In the genomic region with DNA sequence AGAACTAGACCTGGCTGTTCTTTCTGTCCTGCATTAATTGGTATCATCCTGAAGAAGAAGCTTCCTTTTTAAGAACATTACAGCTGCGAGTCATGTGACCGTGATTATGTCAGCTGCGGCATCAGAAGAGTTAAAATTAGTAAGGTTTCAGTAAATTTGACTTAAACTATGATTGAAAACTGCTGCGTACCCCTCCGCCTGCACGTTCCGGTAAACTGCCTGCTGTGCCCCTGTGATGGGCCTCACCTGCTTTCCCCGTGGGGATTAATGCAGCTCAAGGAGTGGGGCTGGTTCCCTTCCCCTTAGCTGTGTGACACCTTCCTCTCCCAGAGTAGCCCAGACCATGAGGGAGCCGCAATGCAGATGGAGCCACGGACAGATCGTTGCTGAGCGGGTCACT, we compare ENCODE assay signal across 22 cellular contexts. TPM values are rescaled to one million over a fixed set of nuclear protein-coding genes. Genes with fewer than 3 reads are reported as not detected.
DNase-seq lines count a peak whose midpoint lies in the region; ATAC-seq, FAIRE-seq and TF ChIP-seq lines count a peak whose summit lies in the region.
"Had no signal": no experiment of that assay in that cellular context is flagged by ENCODE, and none has a peak within 500 bp of the region (broad histone marks: within the 10 kb centered on the region; RNA-seq: fewer than 3 reads in every experiment).

No MANE protein-coding gene starts in this region.

- H2BK120ac ChIP-seq in H1 (replicated peaks; ENCODE audit: low read depth, low read length), result no peak overlapping the region

- DNase-seq in GM12865 (ENCODE audit: low read depth) (peak; percentile 42), H1 (ENCODE audit: low read depth in 1 of 2, low spot score in 2 of 2) (no peak), HUDEP-2 (lab: John Stamatoyannopoulos, UW; ENCODE audit: unreplicated experiment in 76 of 76) (no peak), small intestine (no peak), substantia nigra (lab: John Stamatoyannopoulos, UW) (no peak)
- DNase-seq in stimulated activated CD4-positive, alpha-beta T cell treated with anti-CD3 and anti-CD28 coated beads, Interleukin-1b, Interleukin-23, amount 100 ng/mL, for 48 hours, result no peak
- DNase-seq: activated CD4-positive, alpha-beta T cell treated with anti-CD3 and anti-CD28 coated beads for 4 hours; activated CD8-positive, alpha-beta memory T cell treated with anti-CD3 and anti-CD28 coated beads, Interleukin-2, amount 50 U/mL, for 4 hours; activated gamma-delta T cell; amniotic stem cell; CD8-positive, alpha-beta T cell; cerebellar nuclear complex; DND-41; hippocampal formation; NCI-H1436 treated with DMSO at 0.1 percent for 48 hours; NCI-H446 treated with DMSO at 0.1 percent for 48 hours; right lobe of liver; Right ventricle myocardium superior; T-helper 17 cell had no signal

- H3K9me3 ChIP-seq in H1 (ENCODE audit: insufficient read depth in 2 of 2, low read depth in 1 of 2, low read length in 1 of 2) (no peaks in the 10 kb centered on the region), small intestine (ENCODE audit: control insufficient read depth, low read depth) (no peaks in the 10 kb centered on the region)
- H3K9me3 ChIP-seq: right lobe of liver had no signal

- no peak overlapping the region for H3K4me3 ChIP-seq in GM12865 (ENCODE audit: low read depth, low read length)
- no peak overlapping the region for H3K4me3 ChIP-seq in H1 (ENCODE audit: extremely low read depth in 1 of 4, insufficient read depth in 2 of 4, low read depth in 3 of 4, low read length in 4 of 4)
- no peak overlapping the region for H3K4me3 ChIP-seq in small intestine (ENCODE audit: low read depth in 1 of 2, low read length in 2 of 2)
- H3K4me3 ChIP-seq: right lobe of liver had no signal

- H2AK5ac ChIP-seq in H1 (ENCODE audit: low read depth, low read length), result no peak overlapping the region

- H2BK12ac ChIP-seq in H1 (ENCODE audit: low read depth, low read length), result no peak overlapping the region; the same call in 1 of the 2 replicates

- H3K9ac ChIP-seq in H1 (replicated peaks in 1 of 4; ENCODE audit: extremely low read depth in 1 of 4, low read depth in 3 of 4, low read length in 3 of 4), result no peak overlapping the region

- no peak for TF ChIP-seq EP300 in H1 (IDR thresholded peaks at IDR 0.05; ENCODE audit: borderline replicate concordance in 1 of 2, low read depth in 2 of 2, low read length in 2 of 2)

- peak; percentile 47 for ATAC-seq in GM19463 (IDR thresholded peaks at IDR 0.05; ENCODE audit: unreplicated experiment)
- ATAC-seq in HG03095 (IDR thresholded peaks at IDR 0.05; ENCODE audit: unreplicated experiment), result peak; percentile 46
- ATAC-seq: CD8-positive, alpha-beta T cell; HCT116; right lobe of liver; T-helper 17 cell had no signal

- H4K5ac ChIP-seq in H1 (ENCODE audit: insufficient read length, low read depth, low read length), result no peak overlapping the region

- no peaks in the 10 kb centered on the region for H3K79me2 ChIP-seq in H1 (ENCODE audit: control insufficient read depth in 1 of 2, insufficient read depth in 2 of 2, low read length in 2 of 2)

- H3K27me3 ChIP-seq in H1 (replicated peaks in 1 of 4; ENCODE audit: control insufficient read depth in 3 of 4, extremely low read depth in 1 of 4, insufficient read depth in 3 of 4, low read length in 3 of 4), result no peaks in the 10 kb centered on the region; a peak in 1 of 7 replicates
- no peaks in the 10 kb centered on the region for H3K27me3 ChIP-seq in small intestine (ENCODE audit: control insufficient read depth in 2 of 2, insufficient read depth in 2 of 2, low read length in 2 of 2)
- H3K27me3 ChIP-seq: right lobe of liver had no signal

- no peak overlapping the region for H3K14ac ChIP-seq in H1 (ENCODE audit: insufficient read length)

- no peaks in the 10 kb centered on the region for H3K36me3 ChIP-seq in H1 (ENCODE audit: control insufficient read depth in 2 of 4, insufficient read depth in 4 of 4, low read length in 3 of 4)
- H3K36me3 ChIP-seq in small intestine (ENCODE audit: control insufficient read depth in 2 of 2, insufficient read depth in 2 of 2, low read length in 2 of 2), result no peaks in the 10 kb centered on the region
- H3K36me3 ChIP-seq: right lobe of liver had no signal

- H2BK5ac ChIP-seq in H1 (ENCODE audit: low read depth, low read length), result no peak overlapping the region

- TF ChIP-seq CTCF in GM12865 (IDR thresholded peaks at IDR 0.05; ENCODE audit: insufficient read depth, low read depth, low read length, missing control alignments), result no peak
- no peak for TF ChIP-seq CTCF in H1 (IDR thresholded peaks at IDR 0.05; ENCODE audit: control extremely low read depth in 1 of 3, insufficient read depth in 1 of 3, low read depth in 1 of 3, low read length in 3 of 3)

- TF ChIP-seq POLR2A in H1 (IDR thresholded peaks at IDR 0.05; ENCODE audit: control extremely low read depth in 1 of 2, low read depth in 2 of 2, low read length in 2 of 2), result no peak

- H3K23ac ChIP-seq in H1 (ENCODE audit: insufficient read length), result no peak overlapping the region

- CTCF ChIA-PET in H1 (lab: Charles Lee; ENCODE audit: partially characterized antibody), result interaction anchor here (0.8 to 1.1 kb wide), 2 partner anchors 36 to 268 kb away, joined by 3 read pairs; partner anchors contain the start of gene MYO3B

- no peak overlapping the region for H3K4ac ChIP-seq in H1 (replicated peaks; ENCODE audit: insufficient read length, low read depth, low read length)

- TF ChIP-seq RAD21 in H1 (IDR thresholded peaks at IDR 0.05 in 1 of 2, conservative IDR thresholded peaks at IDR 0.05 in 1 of 2; ENCODE audit: low read depth in 2 of 2, low read length in 2 of 2), result no peak

- no peaks in the 10 kb centered on the region for H4K20me1 ChIP-seq in H1 (replicated peaks in 1 of 2; ENCODE audit: control insufficient read depth in 1 of 2, insufficient read depth in 2 of 2, low read length in 2 of 2)

- no peaks in the 10 kb centered on the region for H3K23me2 ChIP-seq in H1 (ENCODE audit: low read depth, low read length)

- H3K4me1 ChIP-seq in H1 (replicated peaks in 1 of 4; ENCODE audit: control insufficient read depth in 3 of 4, insufficient read depth in 4 of 4, low read length in 3 of 4) (peaks cover 0 to 3% (median 0%) of the 10 kb centered on the region in 4 experiments; a peak in 3 of 7 replicates), small intestine (ENCODE audit: control insufficient read depth in 2 of 2, insufficient read depth in 1 of 2, low read depth in 1 of 2, low read length in 1 of 2) (no peaks in the 10 kb centered on the region)
- H3K4me1 ChIP-seq: right lobe of liver had no signal

- no peak overlapping the region for H4K8ac ChIP-seq in H1 (ENCODE audit: extremely low read depth, insufficient read depth, low read length)

- H3K56ac ChIP-seq in H1 (replicated peaks; ENCODE audit: insufficient read length, low read depth, low read length), result no peak overlapping the region

- peak overlapping the region; percentile 52 for H4K91ac ChIP-seq in H1 (replicated peaks; ENCODE audit: insufficient read length, low read length)

- WGBS in H1 (ENCODE audit: extremely low coverage in 1 of 2, insufficient coverage in 1 of 2, insufficient read length in 1 of 2, insufficient replicate concordance in 2 of 2, low coverage in 1 of 2, low lambda C conversion rate in 2 of 2, missing lambda C conversion rate in 1 of 2), 2 experiments, result 85% methylated on average over 12 of the region's 12 CpGs; no CpG with 5 or more reads in 1 of the 2 experiments
- WGBS in small intestine, 3 donors, result 80 to 88% (median 84%) methylated on average over 12 of the region's 12 CpGs

- H2BK15ac ChIP-seq in H1 (ENCODE audit: low read length), result peak overlapping the region; percentile 65; the same call in 1 of the 2 replicates

- no peaks in the 10 kb centered on the region for H3K79me1 ChIP-seq in H1 (ENCODE audit: low read depth, low read length)

- H3K18ac ChIP-seq in H1 (ENCODE audit: extremely low read depth, low read length), result peak overlapping the region; percentile 76; the same call in 1 of the 2 replicates

- H2AFZ ChIP-seq in H1 (ENCODE audit: low read length), result 0 out of 2 replicates have a peak overlapping the region, but pooled peaks have one; percentile 20

- H2BK20ac ChIP-seq in H1 (ENCODE audit: low read length), result no peak overlapping the region

- FAIRE-seq in H1 (lab: Jason Lieb, UNC) (no peak), small intestine (lab: Jason Lieb, UNC) (no peak)

- POLR2A ChIA-PET in H1 (lab: Charles Lee; ENCODE audit: partially characterized antibody), result no interaction called here

- H3K4me2 ChIP-seq in H1 (ENCODE audit: insufficient read depth in 1 of 2, low read depth in 2 of 2, low read length in 2 of 2), result no peak overlapping the region

- H3K27ac ChIP-seq in H1 (ENCODE audit: low read depth, low read length), result no peak overlapping the region
- no peak overlapping the region for H3K27ac ChIP-seq in small intestine (ENCODE audit: low read depth in 1 of 2, low read length in 1 of 2)
- no peak overlapping the region for H3K27ac ChIP-seq in substantia nigra (ENCODE audit: low read depth, low read length, poor library complexity, severe bottlenecking)
- H3K27ac ChIP-seq: right lobe of liver had no signal

TF ChIP-seq in H1, 55 proteins besides CTCF, POLR2A, EP300 and RAD21 (continues in another document):
- TF ChIP-seq CTBP2 (IDR thresholded peaks at IDR 0.05; ENCODE audit: borderline replicate concordance, insufficient read depth, insufficient read length, low read length), result no peak
- TF ChIP-seq CHD1 (IDR thresholded peaks at IDR 0.05; ENCODE audit: low read depth, low read length), result no peak
- TF ChIP-seq NRF1 (IDR thresholded peaks at IDR 0.05; ENCODE audit: low read depth, low read length), result no peak
- TF ChIP-seq FOSL1 (IDR thresholded peaks at IDR 0.05; ENCODE audit: insufficient read depth, low read depth, low read length), result no peak
- TF ChIP-seq TAF7 (optimal IDR thresholded peaks at IDR 0.05; ENCODE audit: borderline replicate concordance, low read depth, low read length), result no peak
- TF ChIP-seq CBX8 (IDR thresholded peaks at IDR 0.05; ENCODE audit: borderline replicate concordance, low read depth, low read length), result no peak
- TF ChIP-seq HDAC6 (IDR thresholded peaks at IDR 0.05; ENCODE audit: low read depth, low read length), result no peak

RNA-seq across cellular contexts. Expression of gene MYO3B, which starts 36.1 kb away (rescaled TPM):
- total RNA-seq in H1 (2021; fragmentation: NEBNext Ultra II Directional; extraction: Animal tissue kit (Norgen Biotek cat#: 25700)), result 0.19 and 0.27 TPM in 2 replicates
- polyA plus RNA-seq in H1 (2011; rRNA removed) (0.11 and 0.17 TPM in 2 replicates), small intestine (under 1 TPM in 1 of 3 donors, not detected in 2; 0.03 TPM)
- polyA plus RNA-seq in H1 (2011; cell fraction: cytosol; rRNA removed), result 0.16 TPM
- polyA plus RNA-seq in H1 (2011; cell fraction: nucleus; rRNA removed), result 0.19 TPM
- polyA plus RNA-seq in H1 (2012, experiment 1 of 2), result 0.13 to 0.29 TPM (median 0.17 TPM) in 4 replicates
- not detected for polyA plus RNA-seq in H1 (2012, experiment 2 of 2)
- 0.12 TPM for polyA plus RNA-seq in H1 (2013, experiment 1 of 2)
- polyA plus RNA-seq in H1 (2013, experiment 2 of 2), result 0.15 TPM
- polyA minus RNA-seq in H1 (2011; rRNA and poly(A)+ RNA removed), result 0.98 and 1.4 TPM in 2 replicates
- 0.22 TPM for polyA minus RNA-seq in H1 (2011; cell fraction: cytosol; rRNA and poly(A)+ RNA removed)
- 1.2 TPM for polyA minus RNA-seq in H1 (2011; cell fraction: nucleus; rRNA and poly(A)+ RNA removed)
- total RNA-seq: CD8-positive, alpha-beta T cell; Right ventricle myocardium superior had no signal
